ENCODE assay signal across 13 cellular contexts in the genomic region with DNA sequence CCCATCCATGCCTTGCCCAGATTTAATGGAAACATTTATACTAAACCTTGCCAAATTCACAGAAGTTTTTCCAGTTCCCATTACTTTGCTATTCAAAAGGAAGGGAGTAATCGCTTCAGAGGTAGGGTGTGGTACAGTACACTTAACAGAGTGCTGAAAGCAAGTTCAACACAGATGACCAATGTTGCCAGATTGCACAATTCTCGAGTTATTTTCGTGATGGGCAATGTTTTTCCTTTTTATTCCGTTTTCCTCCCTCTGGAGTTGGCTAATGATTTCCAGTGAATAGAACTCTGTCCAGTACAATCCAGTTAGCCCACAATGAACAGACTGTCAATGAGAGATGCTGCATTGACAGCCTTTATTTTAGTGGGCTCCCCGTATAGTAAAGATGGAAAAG. TPM values are rescaled to one million over a fixed set of nuclear protein-coding genes. Genes with fewer than 3 reads are reported as not detected.
DNase-seq lines count a peak whose midpoint lies in the region; ATAC-seq and TF ChIP-seq lines count a peak whose summit lies in the region.
"Had no signal": no experiment of that assay in that cellular context is flagged by ENCODE, and none has a peak within 500 bp of the region (broad histone marks: within the 10 kb centered on the region; RNA-seq: fewer than 3 reads in every experiment).

No MANE protein-coding gene starts in this region.

- H3K27ac Mint-ChIP-seq in CD14-positive monocyte: peak overlapping the region in 3 of 7 donors; percentile 8 to 26 (median 25)
- H3K27ac Mint-ChIP-seq in endothelial cell (ENCODE audit: unreplicated experiment): no peak overlapping the region

- peaks cover 20 to 40% (median 21%) of the 10 kb centered on the region in 3 donors for H3K4me1 ChIP-seq in gastroesophageal sphincter
- H3K4me1 ChIP-seq: adrenal gland had no signal

- no peaks in the 10 kb centered on the region for H3K27me3 ChIP-seq in gastroesophageal sphincter
- H3K27me3 ChIP-seq: adrenal gland had no signal

- no peak overlapping the region for H3K4me3 ChIP-seq in gastroesophageal sphincter
- H3K4me3 ChIP-seq: adrenal gland had no signal

- no peak for TF ChIP-seq POLR2A in gastroesophageal sphincter (IDR thresholded peaks at IDR 0.05)

- H3K36me3 Mint-ChIP-seq in CD14-positive monocyte: peaks cover 0 to 3% of the 10 kb centered on the region in 2 donors
- H3K36me3 Mint-ChIP-seq in endothelial cell (ENCODE audit: low read depth, unreplicated experiment): peaks cover 5% of the 10 kb centered on the region

- peak overlapping the region; percentile 50 to 78 for H3K4me3 Mint-ChIP-seq in CD14-positive monocyte
- no peak overlapping the region for H3K4me3 Mint-ChIP-seq in endothelial cell (ENCODE audit: unreplicated experiment)

- TF ChIP-seq CTCF in CD14-positive monocyte (IDR thresholded peaks at IDR 0.05): no peak
- TF ChIP-seq CTCF in gastroesophageal sphincter (IDR thresholded peaks at IDR 0.05): no peak
- no peak for TF ChIP-seq CTCF in endothelial cell (IDR thresholded peaks at IDR 0.05; ENCODE audit: unreplicated experiment)

- H3K9me3 ChIP-seq in gastroesophageal sphincter: no peaks in the 10 kb centered on the region
- H3K9me3 ChIP-seq: adrenal gland had no signal

- intact Hi-C loops in CD14-positive monocyte (cut with micrococcal nuclease): no loop called here
- intact Hi-C loops in sciatic nerve (cut with DNase I): no loop called here

- H3K4me1 Mint-ChIP-seq in CD14-positive monocyte (peaks cover 47% of the 10 kb centered on the region), endothelial cell (ENCODE audit: unreplicated experiment) (peaks cover 3% of the 10 kb centered on the region)

- no peaks in the 10 kb centered on the region for H3K36me3 ChIP-seq in gastroesophageal sphincter
- H3K36me3 ChIP-seq: adrenal gland had no signal

- no peak for TF ChIP-seq EP300 in gastroesophageal sphincter (IDR thresholded peaks at IDR 0.05)

- WGBS in gastroesophageal sphincter (ENCODE audit: low coverage in 1 of 2), 2 donors: 12 to 13% methylated on average over 5 of the region's 5 CpGs

- H3K27me3 Mint-ChIP-seq in CD14-positive monocyte (ENCODE audit: low read depth in 3 of 3) (peaks cover 0 to 6% (median 4%) of the 10 kb centered on the region in 3 donors), endothelial cell (ENCODE audit: unreplicated experiment) (peaks cover 5% of the 10 kb centered on the region)

- ATAC-seq in gastroesophageal sphincter (peak; percentile 85), sciatic nerve (peak; percentile 95)
- ATAC-seq: stimulated activated naive CD8-positive, alpha-beta T cell treated with anti-CD3 and anti-CD28 coated beads, Interleukin-15, Interleukin-2, amounts not matched to agents 100 U/mL and 50 U/mL, for 24 hours had no signal

- no peak for DNase-seq in CD14-positive monocyte (ENCODE audit: low spot score)
- DNase-seq in amniotic stem cell (lab: John Stamatoyannopoulos, UW): peak; percentile 36
- DNase-seq in sciatic nerve (ENCODE audit: low spot score): no peak
- no peak for DNase-seq in GM19238 (ENCODE audit: insufficient read length, low spot score)
- no peak for DNase-seq in DMS114 treated with DMSO at 0.1 percent for 48 hours (lab: John Stamatoyannopoulos, UW; ENCODE audit: unreplicated experiment)
- DNase-seq in NCI-H446 treated with DMSO at 0.1 percent for 48 hours (lab: John Stamatoyannopoulos, UW): no peak
- no peak for DNase-seq in endothelial cell (ENCODE audit: low spot score)
- DNase-seq: activated CD8-positive, alpha-beta memory T cell treated with anti-CD3 and anti-CD28 coated beads for 24 hours; adrenal gland; NCI-H446; stimulated activated naive CD8-positive, alpha-beta T cell treated with anti-CD3 and anti-CD28 coated beads, Interleukin-15, Interleukin-2, amounts not matched to agents 100 U/mL and 50 U/mL, for 24 hours; SW 1271 had no signal

- H3K27ac ChIP-seq in gastroesophageal sphincter: peak overlapping the region; percentile 69 to 82 (median 76)
- H3K27ac ChIP-seq: adrenal gland had no signal

- H3K9me3 Mint-ChIP-seq in CD14-positive monocyte: peaks cover 0 to 7% (median 3%) of the 10 kb centered on the region in 7 donors
- H3K9me3 Mint-ChIP-seq in endothelial cell (ENCODE audit: unreplicated experiment): no peaks in the 10 kb centered on the region

RNA-seq across cellular contexts. Expression of gene RANBP9, which starts 49.3 kb away (rescaled TPM):
- 1 to 10 TPM; 1.8 to 2.0 TPM for polyA plus RNA-seq in CD14-positive monocyte
- total RNA-seq in gastroesophageal sphincter: 10 to 100 TPM; 39.1 to 59.9 (median 52.1) TPM
- total RNA-seq in sciatic nerve: 41.8 TPM
- total RNA-seq in endothelial cell (ENCODE audit: unreplicated experiment): 64.7 TPM

RNA-seq across cellular contexts. Expression of gene MCUR1, which starts 53.4 kb away (rescaled TPM):
- polyA plus RNA-seq in CD14-positive monocyte: 1 to 10 TPM; 5.2 to 7.8 TPM
- total RNA-seq in gastroesophageal sphincter (10 to 100 TPM in 3 of 4 donors, 1 to 10 TPM in 1; 8.5 to 18.6 (median 11.9) TPM), sciatic nerve (22.7 TPM), endothelial cell (ENCODE audit: unreplicated experiment) (39.7 TPM)
